ENCODE assay signal across 22 cellular contexts in the genomic region with DNA sequence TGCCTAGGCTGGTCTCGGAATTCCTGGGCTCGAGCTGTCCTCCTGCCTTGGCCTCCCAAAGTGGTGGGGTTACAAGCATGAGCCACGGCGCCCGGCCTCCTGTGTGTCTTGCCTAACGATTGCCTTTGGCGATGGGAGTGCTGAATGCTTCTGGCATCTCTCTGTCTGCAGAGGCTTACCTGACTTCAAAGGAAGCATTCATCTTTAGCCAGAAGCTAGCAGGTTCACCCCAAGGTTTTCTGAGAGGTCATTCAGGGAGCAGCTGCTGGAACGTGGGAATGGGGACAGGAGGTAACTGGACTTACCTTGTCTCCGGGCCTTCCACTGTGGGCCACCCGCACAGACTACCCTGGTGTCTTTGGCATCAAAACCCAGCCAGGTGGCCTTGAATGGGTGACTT.
"Had no signal": no experiment of that assay in that cellular context is flagged by ENCODE, and none has a peak within 500 bp of the region (broad histone marks: within the 10 kb centered on the region; RNA-seq: fewer than 3 reads in every experiment).

No MANE protein-coding gene starts in this region.

- H3K27me3 Mint-ChIP-seq: activated CD8-positive, alpha-beta T cell treated with anti-CD3 and anti-CD28 coated beads for 36 hours; type B pancreatic cell had no signal

- H3K36me3 ChIP-seq: brain microvascular endothelial cell, colonic mucosa, left lung, suprapubic skin had no signal

- H3K36me3 Mint-ChIP-seq: type B pancreatic cell had no signal

- H3K27ac Mint-ChIP-seq: activated CD4-positive, alpha-beta T cell treated with anti-CD3 and anti-CD28 coated beads, Interleukin-2, amount 10 ng/mL, durations not matched to agents 24 days and 14 days; activated CD8-positive, alpha-beta T cell treated with anti-CD3 and anti-CD28 coated beads for 36 hours; activated T-helper 17 cell treated with anti-CD3 and anti-CD28 coated beads, Interleukin-2, amount 50 U/mL, for 72 hours; progenitor cell of endocrine pancreas; stimulated activated naive CD8-positive, alpha-beta T cell treated with anti-CD3 and anti-CD28 coated beads, Interleukin-15, amount 100 ng/mL, for 72 hours; type B pancreatic cell had no signal

- H3K27me3 ChIP-seq: brain microvascular endothelial cell, colonic mucosa, left lung, suprapubic skin had no signal

- H3K9me3 Mint-ChIP-seq: activated CD4-positive, alpha-beta T cell treated with anti-CD3 and anti-CD28 coated beads, Interleukin-2, amount 10 ng/mL, durations not matched to agents 24 days and 14 days; activated CD8-positive, alpha-beta T cell treated with anti-CD3 and anti-CD28 coated beads for 36 hours; activated T-helper 17 cell treated with anti-CD3 and anti-CD28 coated beads, Interleukin-2, amount 50 U/mL, for 72 hours; neural crest cell; stimulated activated naive CD8-positive, alpha-beta T cell treated with anti-CD3 and anti-CD28 coated beads, Interleukin-15, amount 100 ng/mL, for 72 hours; type B pancreatic cell had no signal

- H3K9me3 ChIP-seq: colonic mucosa, left lung, suprapubic skin had no signal

- H3K4me1 ChIP-seq: colonic mucosa, suprapubic skin had no signal

- H3K4me3 ChIP-seq: colonic mucosa, left lung, suprapubic skin had no signal

- ATAC-seq: activated CD8-positive, alpha-beta T cell treated with anti-CD3 and anti-CD28 coated beads for 36 hours; activated T-helper 17 cell treated with anti-CD3 and anti-CD28 coated beads, Interleukin-2, amount 50 U/mL, for 72 hours; left lung; stimulated activated naive CD8-positive, alpha-beta T cell treated with anti-CD3 and anti-CD28 coated beads, Interleukin-15, amount 100 ng/mL, for 72 hours had no signal

- H3K4me3 Mint-ChIP-seq: activated CD4-positive, alpha-beta T cell treated with anti-CD3 and anti-CD28 coated beads, Interleukin-2, amount 10 ng/mL, durations not matched to agents 24 days and 14 days; activated CD8-positive, alpha-beta T cell treated with anti-CD3 and anti-CD28 coated beads for 36 hours; activated T-helper 17 cell treated with anti-CD3 and anti-CD28 coated beads, Interleukin-2, amount 50 U/mL, for 72 hours; neural crest cell; stimulated activated naive CD8-positive, alpha-beta T cell treated with anti-CD3 and anti-CD28 coated beads, Interleukin-15, amount 100 ng/mL, for 72 hours; type B pancreatic cell had no signal

- DNase-seq: activated CD4-positive, alpha-beta T cell treated with anti-CD3 and anti-CD28 coated beads, Interleukin-2, amount 10 ng/mL, durations not matched to agents 24 days and 14 days; activated CD8-positive, alpha-beta T cell treated with anti-CD3 and anti-CD28 coated beads for 36 hours; activated naive CD4-positive, alpha-beta T cell treated with Interleukin-2 at 50 U/mL for 16 hours; activated T-cell treated with anti-CD3 and anti-CD28 coated beads, Interleukin-2, amount 50 U/mL, for 1 hour; anterior cingulate cortex; brain microvascular endothelial cell; central memory CD4-positive, alpha-beta T cell; colonic mucosa; erythroblast; foreskin melanocyte; hypothalamus; kidney; left lung; midbrain; stimulated activated CD4-positive, alpha-beta T cell treated with anti-CD3 and anti-CD28 coated beads, Interleukin-12 subunit alpha, Interleukin-12 subunit beta, amount 100 ng/mL, for 4 hours; stimulated activated CD4-positive, alpha-beta T cell treated with anti-CD3 and anti-CD28 coated beads, Interleukin-1b, Interleukin-23, amount 100 ng/mL, for 48 hours; stimulated activated naive CD8-positive, alpha-beta T cell treated with anti-CD3 and anti-CD28 coated beads, Interleukin-15, amount 100 ng/mL, for 72 hours had no signal

- H3K4me1 Mint-ChIP-seq: activated T-helper 17 cell treated with anti-CD3 and anti-CD28 coated beads, Interleukin-2, amount 50 U/mL, for 72 hours; neural crest cell had no signal

- H3K27ac ChIP-seq: brain microvascular endothelial cell, colonic mucosa, suprapubic skin had no signal
